ENCODE assay signal across 12 cellular contexts in genomic region chr3:24119321-24119751, GRCh38.
A peak's percentile ranks its signal among the peaks of the same experiment; 100 is the strongest.
DNase-seq lines count a peak whose midpoint lies in the region; ATAC-seq and TF ChIP-seq lines count a peak whose summit lies in the region.
"Had no signal": no experiment of that assay in that cellular context is flagged by ENCODE, and none has a peak within 500 bp of the region (broad histone marks: within the 10 kb centered on the region; RNA-seq: fewer than 3 reads in every experiment).

No MANE protein-coding gene starts in this region.

- DNase-seq in MCF 10A (ENCODE audit: unreplicated experiment) = peak; percentile 80
- DNase-seq in breast epithelium (ENCODE audit: low spot score in 2 of 2) = no peak
- DNase-seq in RWPE1 (ENCODE audit: low spot score) = peak; percentile 43
- DNase-seq in fibroblast of villous mesenchyme (ENCODE audit: low read depth) = peak; percentile 38
- DNase-seq in thyroid gland = peak; percentile 60 to 61
- no peak for DNase-seq in esophagus squamous epithelium (lab: John Stamatoyannopoulos, UW)
- DNase-seq in activated gamma-delta T cell (lab: John Stamatoyannopoulos, UW) = no peak
- DNase-seq: NCI-H187 treated with DMSO at 0.1 percent for 48 hours, nucleus accumbens had no signal

- 53 to 59% methylated on average over 12 of the region's 12 CpGs for WGBS in thyroid gland, 2 donors
- WGBS in esophagus squamous epithelium, 2 donors = 57 to 59% methylated on average over 9 to 12 of the region's 12 CpGs

- peak overlapping the region; percentile 73 for H3K27ac Mint-ChIP-seq in MCF 10A (ENCODE audit: low read depth, unreplicated experiment)

- H3K27ac ChIP-seq in breast epithelium (no peak overlapping the region), RWPE1 (peak overlapping the region; percentile 61), thyroid gland (peak overlapping the region in 1 of 3 donors; percentile 43), esophagus squamous epithelium (no peak overlapping the region)

- no peak overlapping the region for H3K4me3 Mint-ChIP-seq in MCF 10A (ENCODE audit: unreplicated experiment)

- H3K4me1 ChIP-seq in breast epithelium (no peaks in the 10 kb centered on the region), thyroid gland (peaks cover 0 to 11% of the 10 kb centered on the region in 2 donors), esophagus squamous epithelium (peaks cover 0 to 19% (median 8%) of the 10 kb centered on the region in 3 donors)

- TF ChIP-seq CTCF in MCF 10A (IDR thresholded peaks at IDR 0.05; ENCODE audit: unreplicated experiment) = no peak
- no peak for TF ChIP-seq CTCF in breast epithelium (IDR thresholded peaks at IDR 0.05)
- TF ChIP-seq CTCF in RWPE1 (conservative IDR thresholded peaks at IDR 0.05; ENCODE audit: low read depth) = no peak
- TF ChIP-seq CTCF in fibroblast of villous mesenchyme (IDR thresholded peaks at IDR 0.05; ENCODE audit: insufficient read depth, low read depth, low read length) = no peak
- no peak for TF ChIP-seq CTCF in thyroid gland (IDR thresholded peaks at IDR 0.05)
- no peak for TF ChIP-seq CTCF in esophagus squamous epithelium (IDR thresholded peaks at IDR 0.05)

- H3K9me3 ChIP-seq in breast epithelium (no peaks in the 10 kb centered on the region), thyroid gland (no peaks in the 10 kb centered on the region), esophagus squamous epithelium (no peaks in the 10 kb centered on the region)
- H3K9me3 ChIP-seq: ascending aorta, esophagus muscularis mucosa had no signal

- ATAC-seq in GM21723 (IDR thresholded peaks at IDR 0.05; ENCODE audit: unreplicated experiment) = no peak

- H3K36me3 ChIP-seq in breast epithelium = no peaks in the 10 kb centered on the region
- no peaks in the 10 kb centered on the region for H3K36me3 ChIP-seq in thyroid gland
- H3K36me3 ChIP-seq in esophagus squamous epithelium = peaks cover 0 to 7% (median 0%) of the 10 kb centered on the region in 3 donors

- H3K4me1 Mint-ChIP-seq in MCF 10A (ENCODE audit: insufficient read depth, unreplicated experiment) = peaks cover 16% of the 10 kb centered on the region

- intact Hi-C loops in MCF 10A (cut with micrococcal nuclease) = no loop called here
- intact Hi-C loops in breast epithelium (cut with DNase I; ENCODE audit: low total_unique reads) = no loop called here
- intact Hi-C loops in thyroid gland (cut with DNase I) = no loop called here
- intact Hi-C loops in esophagus squamous epithelium (cut with DNase I) = no loop called here

- H3K27me3 Mint-ChIP-seq in MCF 10A (ENCODE audit: insufficient read depth, unreplicated experiment) = no peaks in the 10 kb centered on the region

- CTCF ChIA-PET in MCF 10A (lab: Yijun Ruan, JAX) = no interaction called here
- CTCF ChIA-PET in RWPE1 (lab: Yijun Ruan, JAX) = interaction anchor here (0.7 kb wide), 1 partner anchor 15 kb away, joined by 3 read pairs; no protein-coding TSS in a partner anchor

- H3K27me3 ChIP-seq in breast epithelium (no peaks in the 10 kb centered on the region), thyroid gland (no peaks in the 10 kb centered on the region), esophagus squamous epithelium (no peaks in the 10 kb centered on the region)
- H3K27me3 ChIP-seq: ascending aorta, esophagus muscularis mucosa had no signal

- BruUV-seq in MCF 10A (replicated peaks; lab: Mats Ljungman, UMichigan) = no TSS peak

- TF ChIP-seq POLR2A in breast epithelium (IDR thresholded peaks at IDR 0.05) (no peak), thyroid gland (IDR thresholded peaks at IDR 0.05) (no peak), esophagus squamous epithelium (IDR thresholded peaks at IDR 0.05) (no peak)

- no peaks in the 10 kb centered on the region for H3K9me3 Mint-ChIP-seq in MCF 10A (ENCODE audit: unreplicated experiment)

- no peak overlapping the region for H3K4me3 ChIP-seq in breast epithelium
- no peak overlapping the region for H3K4me3 ChIP-seq in fibroblast of villous mesenchyme (ENCODE audit: low read depth, low read length)
- H3K4me3 ChIP-seq in thyroid gland (replicated peaks in 1 of 3) = no peak overlapping the region
- H3K4me3 ChIP-seq in esophagus squamous epithelium = no peak overlapping the region
- H3K4me3 ChIP-seq: ascending aorta, esophagus muscularis mucosa had no signal

- POLR2A ChIA-PET in MCF 10A (lab: Yijun Ruan, JAX) (interaction anchor here (0.7 to 0.9 kb wide), 3 partner anchors 10 to 201 kb away, joined by 3 to 4 read pairs (median 3); no protein-coding TSS in a partner anchor), RWPE1 (lab: Yijun Ruan, JAX; ENCODE audit: low non-redundant PET) (no interaction called here)

- H3K36me3 Mint-ChIP-seq in MCF 10A (ENCODE audit: insufficient read depth, unreplicated experiment) = no peaks in the 10 kb centered on the region

Comparison
In these comparisons a context has a peak if more than half of its experiments do, and no peak if none do; other contexts are left out.
1. DNase-seq: peak in MCF 10A (single experiment), RWPE1 (single experiment), fibroblast of villous mesenchyme (single experiment) and thyroid gland (2 of 2); none in breast epithelium (0 of 2), esophagus squamous epithelium (single experiment) and activated gamma-delta T cell (single experiment).